In genomic region chr17:41776262-41776900, GRCh38 we compare ENCODE assay signal across 11 cellular contexts. TPM values are rescaled to one million over a fixed set of nuclear protein-coding genes. Genes with fewer than 3 reads are reported as not detected.
A peak's percentile ranks its signal among the peaks of the same experiment; 100 is the strongest.
DNase-seq lines count a peak whose midpoint lies in the region; ATAC-seq, FAIRE-seq and TF ChIP-seq lines count a peak whose summit lies in the region.
"Not testable (repeated sequence)": the region's sequence is repeated elsewhere in the genome, so short reads cannot be mapped to it uniquely, and the experiment has no call there.
"Had no signal": no experiment of that assay in that cellular context is flagged by ENCODE, and none has a peak within 500 bp of the region (broad histone marks: within the 10 kb centered on the region; RNA-seq: fewer than 3 reads in every experiment).

No MANE protein-coding gene starts in this region.

- H3K9me3 Mint-ChIP-seq in MCF 10A (ENCODE audit: unreplicated experiment); mesothelial cell of epicardium; type B pancreatic cell: not testable (repeated sequence)

- TF ChIP-seq CTCF in PC-3 (conservative IDR thresholded peaks at IDR 0.05; ENCODE audit: low read depth, low read length); MCF 10A (IDR thresholded peaks at IDR 0.05; ENCODE audit: unreplicated experiment); endothelial cell of umbilical vein (IDR thresholded peaks at IDR 0.05; ENCODE audit: extremely low read depth in 1 of 2, insufficient read depth in 1 of 2, low read depth in 1 of 2, low read length in 2 of 2); mesothelial cell of epicardium (IDR thresholded peaks at IDR 0.05; ENCODE audit: unreplicated experiment); psoas muscle (IDR thresholded peaks at IDR 0.05); type B pancreatic cell (conservative IDR thresholded peaks at IDR 0.05): not testable (repeated sequence)

- not testable (repeated sequence) for H2AFZ ChIP-seq in PC-3 (ENCODE audit: low read length); endothelial cell of umbilical vein (ENCODE audit: low read depth, low read length)

- not testable (repeated sequence) for BruUV-seq in PC-3 (replicated peaks; lab: Mats Ljungman, UMichigan); MCF 10A (replicated peaks; lab: Mats Ljungman, UMichigan); endothelial cell of umbilical vein (replicated peaks; lab: Mats Ljungman, UMichigan)

- WGBS in psoas muscle, 3 donors, result 57 to 75% (median 59%) methylated on average over 14 of the region's 14 CpGs

- not testable (repeated sequence) for H3K4me3 Mint-ChIP-seq in MCF 10A (ENCODE audit: unreplicated experiment); mesothelial cell of epicardium
- peak overlapping the region; percentile 49 for H3K4me3 Mint-ChIP-seq in type B pancreatic cell

- H3K27me3 ChIP-seq in H7 (ENCODE audit: control insufficient read depth, insufficient read depth, low read length); PC-3 (ENCODE audit: low read length); endothelial cell of umbilical vein (ENCODE audit: control insufficient read depth in 2 of 2, insufficient read depth in 2 of 2, low read length in 2 of 2); iPS-20b (ENCODE audit: insufficient read depth, low read length); psoas muscle (ENCODE audit: insufficient read depth in 3 of 3, low read length in 2 of 3): not testable (repeated sequence)

- not testable (repeated sequence) for H4K20me1 ChIP-seq in PC-3 (ENCODE audit: low read length); endothelial cell of umbilical vein (replicated peaks; ENCODE audit: control insufficient read depth, extremely low read depth, insufficient read depth, low read length)

- not testable (repeated sequence) for H3F3A ChIP-seq in PC-3 (ENCODE audit: low read length, unreplicated experiment)

- DNase-seq in H7, result peak; percentile 47
- not testable (repeated sequence) for DNase-seq in PC-3; MCF 10A (ENCODE audit: unreplicated experiment); endothelial cell of umbilical vein (ENCODE audit: low read depth, low spot score); mesothelial cell of epicardium (ENCODE audit: low spot score in 2 of 2, unreplicated experiment in 2 of 2); psoas muscle; type B pancreatic cell (ENCODE audit: extremely low spot score, unreplicated experiment)

- H3K4me1 ChIP-seq in PC-3 (ENCODE audit: insufficient read depth, low read length) (peaks cover 57% of the 10 kb centered on the region), endothelial cell of umbilical vein (ENCODE audit: control insufficient read depth, extremely low read depth, insufficient read depth, low read length) (peaks cover 47% of the 10 kb centered on the region), iPS-20b (ENCODE audit: insufficient read depth, low read length) (peaks cover 36% of the 10 kb centered on the region), psoas muscle (peaks cover 56% of the 10 kb centered on the region)

- not testable (repeated sequence) for TF ChIP-seq POLR2A in endothelial cell of umbilical vein (IDR thresholded peaks at IDR 0.05; ENCODE audit: low read depth, low read length)

- H3K4me3 ChIP-seq in H7 (ENCODE audit: insufficient read depth, low read depth, low read length); PC-3 (ENCODE audit: low read length); endothelial cell of umbilical vein (replicated peaks in 1 of 3; ENCODE audit: insufficient read depth in 1 of 3, low read depth in 1 of 3, low read length in 3 of 3); iPS-20b (ENCODE audit: low read length): not testable (repeated sequence)
- H3K4me3 ChIP-seq in psoas muscle, result peak overlapping the region; percentile 23

- H3K9me2 ChIP-seq in PC-3 (replicated peaks; ENCODE audit: low read length), result not testable (repeated sequence)

- H3K4me2 ChIP-seq in PC-3 (ENCODE audit: low read length); endothelial cell of umbilical vein (ENCODE audit: insufficient read depth, low read length): not testable (repeated sequence)

- peaks cover 66% of the 10 kb centered on the region for H3K36me3 Mint-ChIP-seq in MCF 10A (ENCODE audit: insufficient read depth, unreplicated experiment)
- H3K36me3 Mint-ChIP-seq in mesothelial cell of epicardium, type B pancreatic cell: not testable (repeated sequence)

- not testable (repeated sequence) for H3K9ac ChIP-seq in PC-3 (ENCODE audit: low read length)
- H3K9ac ChIP-seq in endothelial cell of umbilical vein (replicated peaks; ENCODE audit: extremely low read depth, insufficient read depth, low read length) (peak overlapping the region; percentile 29), iPS-20b (ENCODE audit: low read depth, low read length) (peak overlapping the region; percentile 45; the same call in 1 of the 2 replicates)

- H3K4me1 Mint-ChIP-seq in MCF 10A (ENCODE audit: insufficient read depth, unreplicated experiment), result peaks cover 21% of the 10 kb centered on the region
- peaks cover 55% of the 10 kb centered on the region for H3K4me1 Mint-ChIP-seq in mesothelial cell of epicardium
- H3K4me1 Mint-ChIP-seq in type B pancreatic cell (ENCODE audit: unreplicated experiment), result peaks cover 14% of the 10 kb centered on the region

- intact Hi-C loops in PC-3 (cut with micrococcal nuclease); MCF 10A (cut with micrococcal nuclease); endothelial cell of umbilical vein (cut with micrococcal nuclease); psoas muscle (cut with DNase I): not testable (repeated sequence)

- not testable (repeated sequence) for H3K36me3 ChIP-seq in H7 (replicated peaks; ENCODE audit: control insufficient read depth, insufficient read depth, low read length); PC-3 (ENCODE audit: low read depth, low read length); psoas muscle (ENCODE audit: insufficient read depth in 1 of 2, low read depth in 1 of 2)
- H3K36me3 ChIP-seq in endothelial cell of umbilical vein (ENCODE audit: control insufficient read depth in 2 of 2, extremely low read depth in 1 of 2, insufficient read depth in 2 of 2, low read length in 2 of 2) (peaks cover 2 to 19% of the 10 kb centered on the region in 2 experiments), iPS-20b (ENCODE audit: insufficient read depth, low read depth, low read length) (peaks cover 14% of the 10 kb centered on the region)

- CTCF ChIA-PET in PC-3 (lab: Charles Lee), result not testable (repeated sequence)
- CTCF ChIA-PET in MCF 10A (lab: Yijun Ruan, JAX) (interaction anchor here (1.6 kb wide), 1 partner anchor 25 kb away, joined by 12 read pairs; no protein-coding TSS in a partner anchor), endothelial cell of umbilical vein (lab: Charles Lee) (interaction anchor here (1.5 to 7.7 kb wide), 5 partner anchors 9 to 89 kb away, joined by 4 to 169 read pairs (median 8); partner anchors contain the start of genes JUP and KLHL11)

- H3K27ac ChIP-seq in PC-3 (ENCODE audit: low read length) (0 out of 2 replicates have a peak overlapping the region, but pooled peaks have one; percentile 43), endothelial cell of umbilical vein (ENCODE audit: insufficient read depth, low read depth, low read length) (peak overlapping the region; percentile 97), psoas muscle (peak overlapping the region; percentile 80)
- not testable (repeated sequence) for H3K27ac ChIP-seq in iPS-20b (ENCODE audit: low read length)

- POLR2A ChIA-PET in PC-3 (lab: Charles Lee; ENCODE audit: unreplicated experiment) (interaction anchor here (1.3 kb wide), 1 partner anchor 10 kb away, joined by 8 read pairs; the partner anchor contains the start of gene JUP), MCF 10A (lab: Yijun Ruan, JAX) (interaction anchor here (1.8 to 18.0 kb wide), 4 partner anchors 9 to 27 kb away, joined by 4 to 599 read pairs (median 48); partner anchors contain the start of genes FKBP10, JUP and P3H4), endothelial cell of umbilical vein (lab: Charles Lee) (interaction anchor here (3.2 kb wide), 1 partner anchor 10 kb away, joined by 82 read pairs; the partner anchor contains the start of gene JUP)

- ATAC-seq in PC-3, psoas muscle: not testable (repeated sequence)

- not testable (repeated sequence) for H3K9me1 ChIP-seq in endothelial cell of umbilical vein (replicated peaks; ENCODE audit: control insufficient read depth, extremely low read depth, insufficient read depth, low read length)

- H3K79me2 ChIP-seq in PC-3 (ENCODE audit: low read length), result peaks cover 54% of the 10 kb centered on the region
- H3K79me2 ChIP-seq in endothelial cell of umbilical vein (ENCODE audit: control insufficient read depth, insufficient read depth, low read length), result not testable (repeated sequence)

- H3K27ac Mint-ChIP-seq in MCF 10A (ENCODE audit: low read depth, unreplicated experiment), result peak overlapping the region; percentile 63
- peak overlapping the region; percentile 67 for H3K27ac Mint-ChIP-seq in mesothelial cell of epicardium
- peak overlapping the region; percentile 87 for H3K27ac Mint-ChIP-seq in type B pancreatic cell

- H3K27me3 Mint-ChIP-seq in MCF 10A (ENCODE audit: insufficient read depth, unreplicated experiment); mesothelial cell of epicardium (ENCODE audit: low read depth); type B pancreatic cell: not testable (repeated sequence)

- dilution Hi-C loops in endothelial cell of umbilical vein (cut with MboI; ENCODE audit: extremely low pct_ligation_motif_present, low sequenced_read_pairs), result not testable (repeated sequence)

- FAIRE-seq in endothelial cell of umbilical vein (lab: Jason Lieb, UNC), result not testable (repeated sequence)

- not testable (repeated sequence) for H3K9me3 ChIP-seq in PC-3 (ENCODE audit: low read length); endothelial cell of umbilical vein (replicated peaks; ENCODE audit: control insufficient read depth, insufficient read depth, low read length); iPS-20b (ENCODE audit: insufficient read depth, low read depth, low read length); psoas muscle

RNA-seq across cellular contexts. Expression of gene JUP, which starts 10.1 kb away (rescaled TPM):
- total RNA-seq in H7 (2014; rRNA removed; shearing (Covaris generic)), result 58.4 and 68.5 TPM in 2 replicates
- 132 and 168 TPM in 2 replicates for total RNA-seq in PC-3 (2014; rRNA removed)
- 112 and 131 TPM in 2 replicates for total RNA-seq in MCF 10A (2022)
- total RNA-seq in endothelial cell of umbilical vein, result 170 and 171 TPM in 2 replicates
- 98.0 and 100 TPM in 2 replicates for polyA plus RNA-seq in endothelial cell of umbilical vein
- polyA plus RNA-seq in endothelial cell of umbilical vein (2011; cell fraction: cytosol; rRNA removed), result 72.7 and 86.1 TPM in 2 replicates
- polyA plus RNA-seq in endothelial cell of umbilical vein (2011; cell fraction: nucleus; rRNA removed), result 60.0 and 77.0 TPM in 2 replicates
- 69.4 and 88.4 TPM in 2 replicates for polyA plus RNA-seq in endothelial cell of umbilical vein (2012)
- 69.0 and 85.2 TPM in 2 replicates for polyA minus RNA-seq in endothelial cell of umbilical vein
- 66.7 TPM for polyA minus RNA-seq in endothelial cell of umbilical vein (2011; cell fraction: cytosol; rRNA and poly(A)+ RNA removed)
- 51.8 and 89.1 TPM in 2 replicates for polyA minus RNA-seq in endothelial cell of umbilical vein (2011; cell fraction: nucleus; rRNA and poly(A)+ RNA removed)
- 202 to 207 TPM (median 205 TPM) in 3 replicates for total RNA-seq in mesothelial cell of epicardium
- total RNA-seq in psoas muscle, result 10 to 100 TPM; 19.4 to 55.0 (median 43.5) TPM
- 10 to 100 TPM in 2 of 3 donors, 1 to 10 TPM in 1; 9.4 to 30.3 (median 25.8) TPM for polyA plus RNA-seq in psoas muscle
- 169 and 505 TPM in 2 replicates for total RNA-seq in type B pancreatic cell (ENCODE audit: low replicate concordance)

RNA-seq across cellular contexts. Expression of gene P3H4, which starts 35.4 kb away (rescaled TPM):
- total RNA-seq in H7 (2014; rRNA removed; shearing (Covaris generic)), result 34.7 and 44.6 TPM in 2 replicates
- total RNA-seq in PC-3 (2014; rRNA removed) (29.6 and 35.1 TPM in 2 replicates), MCF 10A (2022) (36.4 and 41.5 TPM in 2 replicates), endothelial cell of umbilical vein (37.1 and 39.2 TPM in 2 replicates), mesothelial cell of epicardium (61.0 to 62.0 TPM (median 62.0 TPM) in 3 replicates), psoas muscle (1 to 10 TPM; 1.7 to 3.4 (median 2.5) TPM), type B pancreatic cell (ENCODE audit: low replicate concordance) (24.7 and 50.5 TPM in 2 replicates)
- polyA plus RNA-seq in endothelial cell of umbilical vein (57.3 and 58.3 TPM in 2 replicates), psoas muscle (1 to 10 TPM in 2 of 3 donors, under 1 TPM in 1; 0.58 to 1.5 (median 1.4) TPM)
- polyA plus RNA-seq in endothelial cell of umbilical vein (2011; cell fraction: cytosol; rRNA removed), result 38.0 and 49.5 TPM in 2 replicates
- polyA plus RNA-seq in endothelial cell of umbilical vein (2011; cell fraction: nucleus; rRNA removed), result 18.8 and 20.8 TPM in 2 replicates
- 30.9 and 49.7 TPM in 2 replicates for polyA plus RNA-seq in endothelial cell of umbilical vein (2012)
- 23.4 and 31.7 TPM in 2 replicates for polyA minus RNA-seq in endothelial cell of umbilical vein
- 31.0 TPM for polyA minus RNA-seq in endothelial cell of umbilical vein (2011; cell fraction: cytosol; rRNA and poly(A)+ RNA removed)
- polyA minus RNA-seq in endothelial cell of umbilical vein (2011; cell fraction: nucleus; rRNA and poly(A)+ RNA removed), result 12.2 and 12.6 TPM in 2 replicates

RNA-seq across cellular contexts. Expression of gene FKBP10, which starts 36.4 kb away (rescaled TPM):
- total RNA-seq in H7 (2014; rRNA removed; shearing (Covaris generic)), result 206 and 213 TPM in 2 replicates
- 63.4 and 69.8 TPM in 2 replicates for total RNA-seq in PC-3 (2014; rRNA removed)
- total RNA-seq in MCF 10A (2022), result 142 and 159 TPM in 2 replicates
- 163 and 168 TPM in 2 replicates for total RNA-seq in endothelial cell of umbilical vein
- polyA plus RNA-seq in endothelial cell of umbilical vein, result 377 and 431 TPM in 2 replicates
- polyA plus RNA-seq in endothelial cell of umbilical vein (2011; cell fraction: cytosol; rRNA removed), result 210 and 266 TPM in 2 replicates
- 701 and 710 TPM in 2 replicates for polyA plus RNA-seq in endothelial cell of umbilical vein (2011; cell fraction: nucleus; rRNA removed)
- polyA plus RNA-seq in endothelial cell of umbilical vein (2012), result 227 and 335 TPM in 2 replicates
- polyA minus RNA-seq in endothelial cell of umbilical vein, result 162 and 168 TPM in 2 replicates
- 86.1 TPM for polyA minus RNA-seq in endothelial cell of umbilical vein (2011; cell fraction: cytosol; rRNA and poly(A)+ RNA removed)
- 97.3 and 130 TPM in 2 replicates for polyA minus RNA-seq in endothelial cell of umbilical vein (2011; cell fraction: nucleus; rRNA and poly(A)+ RNA removed)
- 369 to 401 TPM (median 371 TPM) in 3 replicates for total RNA-seq in mesothelial cell of epicardium
- total RNA-seq in psoas muscle, result 1 to 10 TPM; 5.4 to 9.5 (median 6.8) TPM
- 1 to 10 TPM; 3.9 to 5.8 (median 4.7) TPM for polyA plus RNA-seq in psoas muscle
- total RNA-seq in type B pancreatic cell (ENCODE audit: low replicate concordance), result 54.3 and 249 TPM in 2 replicates

RNA-seq across cellular contexts. Expression of gene HAP1, which starts 41.9 kb away (rescaled TPM):
- 0.28 and 0.48 TPM in 2 replicates for total RNA-seq in H7 (2014; rRNA removed; shearing (Covaris generic))
- total RNA-seq in PC-3 (2014; rRNA removed) (1.2 and 1.4 TPM in 2 replicates), MCF 10A (2022) (0.37 and 0.49 TPM in 2 replicates), endothelial cell of umbilical vein (0.23 and 0.24 TPM in 2 replicates), mesothelial cell of epicardium (0.44 to 0.66 TPM (median 0.45 TPM) in 3 replicates), psoas muscle (under 1 TPM in 2 of 4 donors, not detected in 2; 0.06 to 0.14 TPM), type B pancreatic cell (ENCODE audit: low replicate concordance) (4.3 and 11.6 TPM in 2 replicates)
- polyA plus RNA-seq in endothelial cell of umbilical vein (0.07 and 0.11 TPM in 2 replicates), psoas muscle (under 1 TPM; under 0.01 to 0.03 (median 0.01) TPM)
- polyA plus RNA-seq in endothelial cell of umbilical vein (2011; cell fraction: cytosol; rRNA removed), result 0.03 and 0.05 TPM in 2 replicates
- polyA plus RNA-seq in endothelial cell of umbilical vein (2011; cell fraction: nucleus; rRNA removed), result 0.96 and 1.0 TPM in 2 replicates
- polyA plus RNA-seq in endothelial cell of umbilical vein (2012), result 0.27 TPM in 1 of 2 replicates, not detected in the other
- 0.06 TPM in 1 of 2 replicates, not detected in the other for polyA minus RNA-seq in endothelial cell of umbilical vein
- not detected for polyA minus RNA-seq in endothelial cell of umbilical vein (2011; cell fraction: cytosol; rRNA and poly(A)+ RNA removed)
- polyA minus RNA-seq in endothelial cell of umbilical vein (2011; cell fraction: nucleus; rRNA and poly(A)+ RNA removed), result 0.05 and 0.14 TPM in 2 replicates
- total RNA-seq: CD8-positive, alpha-beta T cell; GM12878 had no signal
- polyA plus RNA-seq: GM12878, immature natural killer cell had no signal

RNA-seq across cellular contexts. Expression of gene NT5C3B, which starts 59.7 kb away (rescaled TPM):
- 62.2 and 77.1 TPM in 2 replicates for total RNA-seq in H7 (2014; rRNA removed; shearing (Covaris generic))
- 78.8 and 79.2 TPM in 2 replicates for total RNA-seq in PC-3 (2014; rRNA removed)
- 59.8 and 65.1 TPM in 2 replicates for total RNA-seq in MCF 10A (2022)
- 57.4 and 67.3 TPM in 2 replicates for total RNA-seq in endothelial cell of umbilical vein
- 75.5 and 92.5 TPM in 2 replicates for polyA plus RNA-seq in endothelial cell of umbilical vein
- polyA plus RNA-seq in endothelial cell of umbilical vein (2011; cell fraction: cytosol; rRNA removed), result 80.0 and 90.6 TPM in 2 replicates
- polyA plus RNA-seq in endothelial cell of umbilical vein (2011; cell fraction: nucleus; rRNA removed), result 84.8 and 107 TPM in 2 replicates
- 89.8 and 107 TPM in 2 replicates for polyA plus RNA-seq in endothelial cell of umbilical vein (2012)
- polyA minus RNA-seq in endothelial cell of umbilical vein, result 53.4 and 54.1 TPM in 2 replicates
- 23.6 TPM for polyA minus RNA-seq in endothelial cell of umbilical vein (2011; cell fraction: cytosol; rRNA and poly(A)+ RNA removed)
- 23.1 and 30.6 TPM in 2 replicates for polyA minus RNA-seq in endothelial cell of umbilical vein (2011; cell fraction: nucleus; rRNA and poly(A)+ RNA removed)
- total RNA-seq in mesothelial cell of epicardium, result 68.5 to 75.5 TPM (median 69.6 TPM) in 3 replicates
- total RNA-seq in psoas muscle, result 10 to 100 TPM; 12.2 to 19.3 (median 17.7) TPM
- 10 to 100 TPM; 18.3 to 27.5 (median 22.5) TPM for polyA plus RNA-seq in psoas muscle
- total RNA-seq in type B pancreatic cell (ENCODE audit: low replicate concordance), result 46.0 and 74.8 TPM in 2 replicates
